Comparison of ENCODE assay signal across 12 cellular contexts in genomic region chr1:226734611-226735153, GRCh38. TPM values are rescaled to one million over a fixed set of nuclear protein-coding genes. Genes with fewer than 3 reads are reported as not detected.
A peak's percentile ranks its signal among the peaks of the same experiment; 100 is the strongest.
DNase-seq lines count a peak whose midpoint lies in the region; ATAC-seq and TF ChIP-seq lines count a peak whose summit lies in the region.
"Had no signal": no experiment of that assay in that cellular context is flagged by ENCODE, and none has a peak within 500 bp of the region (broad histone marks: within the 10 kb centered on the region; RNA-seq: fewer than 3 reads in every experiment).

No MANE protein-coding gene starts in this region.

- H3K36me3 ChIP-seq in hepatocyte (replicated peaks; ENCODE audit: insufficient read depth, low read depth) (no peaks in the 10 kb centered on the region), stomach (peaks cover 0 to 24% (median 6%) of the 10 kb centered on the region in 4 donors)

- peaks cover 49% of the 10 kb centered on the region for H3K79me2 ChIP-seq in hepatocyte

- H3K4me2 ChIP-seq in hepatocyte, result peak overlapping the region; percentile 56

- H3K4me1 ChIP-seq in hepatocyte (ENCODE audit: insufficient read depth) (peaks cover 11% of the 10 kb centered on the region), stomach (peaks cover 26 to 79% (median 60%) of the 10 kb centered on the region in 4 donors)

- no peak for TF ChIP-seq POLR2A in stomach (IDR thresholded peaks at IDR 0.05)

- no peaks in the 10 kb centered on the region for H3K9me3 Mint-ChIP-seq in T-helper 1 cell treated with Interleukin-12 subunit alpha and Interleukin-12 subunit beta and Interleukin-4 antibody, amounts not matched to agents 30 μg/mL and 1 μg/mL, for 36 hours
- no peaks in the 10 kb centered on the region for H3K9me3 Mint-ChIP-seq in T-cell

- H3K4me1 Mint-ChIP-seq in T-helper 1 cell treated with Interleukin-12 subunit alpha and Interleukin-12 subunit beta and Interleukin-4 antibody, amounts not matched to agents 30 μg/mL and 1 μg/mL, for 36 hours (ENCODE audit: low read depth), result peaks cover 56% of the 10 kb centered on the region
- peaks cover 44 to 65% (median 62%) of the 10 kb centered on the region in 3 donors for H3K4me1 Mint-ChIP-seq in T-cell

- intact Hi-C loops in stomach (cut with DNase I; ENCODE audit: low total_unique reads), result loop anchor here (10.0 kb wide), 1 partner anchor 90 kb away; no protein-coding TSS in a partner anchor

- H3K27ac ChIP-seq in hepatocyte, result no peak overlapping the region
- H3K27ac ChIP-seq in stomach, result peak overlapping the region in 3 of 5 donors; percentile 91 to 96 (median 94)
- H3K27ac ChIP-seq in RWPE1, result no peak overlapping the region
- H3K27ac ChIP-seq: 22Rv1 had no signal

- CTCF ChIA-PET in T-cell (lab: Charles Lee) (interaction anchor here in 1 of 2 donors (0.8 to 1.1 kb wide), 3 partner anchors 16 to 111 kb away, joined by 3 to 8 read pairs (median 5); no protein-coding TSS in a partner anchor), RWPE1 (lab: Yijun Ruan, JAX) (interaction anchor here (0.8 to 1.3 kb wide), 2 partner anchors 21 to 23 kb away, joined by 5 to 6 read pairs; no protein-coding TSS in a partner anchor)

- no peak for TF ChIP-seq CTCF in hepatocyte (IDR thresholded peaks at IDR 0.05; ENCODE audit: poor library complexity)
- no peak for TF ChIP-seq CTCF in stomach (IDR thresholded peaks at IDR 0.05)
- no peak for TF ChIP-seq CTCF in RWPE1 (conservative IDR thresholded peaks at IDR 0.05; ENCODE audit: low read depth)

- DNase-seq in T-helper 1 cell (no peak), T-cell (peak in 1 of 34 experiments; percentile 6), hepatocyte (ENCODE audit: low spot score) (no peak), stomach (no peak), RWPE1 (ENCODE audit: low spot score) (no peak), putamen (ENCODE audit: low spot score) (no peak)
- DNase-seq: MV-4-11; NCI-H69; stimulated activated CD4-positive, alpha-beta T cell treated with anti-CD3 and anti-CD28 coated beads, Interleukin-4, amount 100 ng/mL, for 1 hour had no signal

- POLR2A ChIA-PET in T-cell (lab: Charles Lee), result interaction anchor here (0.8 to 1.7 kb wide), 5 partner anchors 19 to 108 kb away, joined by 3 to 6 read pairs (median 3); no protein-coding TSS in a partner anchor
- POLR2A ChIA-PET in RWPE1 (lab: Yijun Ruan, JAX; ENCODE audit: low non-redundant PET), result no interaction called here

- H4K20me1 ChIP-seq in hepatocyte (ENCODE audit: insufficient read depth, poor library complexity, severe bottlenecking), result peaks cover 20% of the 10 kb centered on the region

- ATAC-seq in T-cell (replicated peaks in 1 of 4) (no peak), HG03175 (IDR thresholded peaks at IDR 0.05; ENCODE audit: unreplicated experiment) (no peak)

- H3K4me3 ChIP-seq in hepatocyte (no peak overlapping the region), stomach (peak overlapping the region; percentile 34 to 98 (median 90))

- no peak overlapping the region for H2AFZ ChIP-seq in hepatocyte

- H3K9me2 ChIP-seq in hepatocyte (replicated peaks; ENCODE audit: insufficient read depth), result no peaks in the 10 kb centered on the region

- TF ChIP-seq EP300 in stomach (IDR thresholded peaks at IDR 0.05), result no peak

- peak overlapping the region; percentile 92 for H3K4me3 Mint-ChIP-seq in T-helper 1 cell treated with Interleukin-12 subunit alpha and Interleukin-12 subunit beta and Interleukin-4 antibody, amounts not matched to agents 30 μg/mL and 1 μg/mL, for 36 hours
- peak overlapping the region; percentile 85 to 95 (median 90) for H3K4me3 Mint-ChIP-seq in T-cell

- H3K27me3 ChIP-seq in hepatocyte (peaks cover 5% of the 10 kb centered on the region), stomach (no peaks in the 10 kb centered on the region)

- WGBS in hepatocyte (ENCODE audit: low lambda C conversion rate, missing lambda C conversion rate), result 81% methylated on average over 3 of the region's 3 CpGs
- 59 to 75% (median 67%) methylated on average over 3 of the region's 3 CpGs for WGBS in stomach, 5 donors

- H3K9me3 ChIP-seq in hepatocyte (ENCODE audit: low read depth) (no peaks in the 10 kb centered on the region), stomach (no peaks in the 10 kb centered on the region)

- no peaks in the 10 kb centered on the region for H3K27me3 Mint-ChIP-seq in T-helper 1 cell treated with Interleukin-12 subunit alpha and Interleukin-12 subunit beta and Interleukin-4 antibody, amounts not matched to agents 30 μg/mL and 1 μg/mL, for 36 hours (ENCODE audit: low read depth)
- H3K27me3 Mint-ChIP-seq in T-cell, result no peaks in the 10 kb centered on the region

- peaks cover 43% of the 10 kb centered on the region for H3K36me3 Mint-ChIP-seq in T-helper 1 cell treated with Interleukin-12 subunit alpha and Interleukin-12 subunit beta and Interleukin-4 antibody, amounts not matched to agents 30 μg/mL and 1 μg/mL, for 36 hours (ENCODE audit: low read depth)
- peaks cover 57% of the 10 kb centered on the region for H3K36me3 Mint-ChIP-seq in T-cell

- no peak overlapping the region for H3K27ac Mint-ChIP-seq in T-helper 1 cell treated with Interleukin-12 subunit alpha and Interleukin-12 subunit beta and Interleukin-4 antibody, amounts not matched to agents 30 μg/mL and 1 μg/mL, for 36 hours
- H3K27ac Mint-ChIP-seq in T-cell, result peak overlapping the region; percentile 87 to 93

RNA-seq across cellular contexts. Expression of gene ITPKB, which starts 4.4 kb away (rescaled TPM):
- total RNA-seq in T-cell (100 to 1,000 TPM; 153 to 351 (median 179) TPM), hepatocyte (9.4 and 11.0 TPM in 2 replicates), stomach (10 to 100 TPM; 16.4 to 38.8 (median 24.6) TPM)
- polyA plus RNA-seq in hepatocyte (7.4 and 13.8 TPM in 2 replicates), stomach (1 to 10 TPM; 3.8 to 5.4 (median 4.4) TPM)

Comparison
In these comparisons a context has a peak if more than half of its experiments do, and no peak if none do; other contexts are left out.
1. H3K27ac ChIP-seq: peak in stomach (3 of 5); none in hepatocyte (single experiment) and RWPE1 (single experiment).